Comparison of ENCODE assay signal across 9 cellular contexts in the genomic region with DNA sequence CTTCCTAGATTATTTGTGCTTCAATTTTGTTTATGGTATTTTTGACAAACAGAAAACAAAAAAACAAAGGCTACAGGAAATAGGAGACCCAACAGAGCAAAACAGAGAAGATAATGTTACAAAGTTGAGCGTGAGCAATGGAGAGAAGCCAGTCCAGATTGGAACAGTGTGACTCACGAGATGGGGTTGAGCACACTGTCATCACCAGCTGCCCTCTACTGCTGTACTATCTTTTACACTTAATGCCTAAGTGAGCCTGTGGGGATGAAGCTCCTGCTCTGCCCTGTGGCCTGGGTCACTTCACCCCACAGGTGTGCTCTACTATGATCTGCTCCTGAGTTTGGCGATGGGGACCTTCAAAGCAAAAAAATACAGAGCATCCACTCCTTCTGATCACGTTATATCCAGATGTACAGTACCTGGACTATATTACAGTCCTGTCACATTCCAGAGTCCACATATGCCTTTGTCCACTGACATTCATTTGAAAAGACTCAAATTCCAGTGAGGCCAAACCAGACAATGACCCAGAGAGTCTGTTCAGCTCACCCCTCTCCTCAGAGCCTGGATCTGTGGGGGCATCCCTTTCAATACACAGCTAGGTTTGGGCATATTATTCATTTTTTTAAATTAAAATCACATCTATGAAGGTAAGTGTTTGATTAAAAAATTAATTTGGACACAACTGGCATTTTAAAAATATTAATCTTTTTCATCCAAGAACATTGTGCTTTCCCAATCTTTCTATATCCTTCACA. TPM values are rescaled to one million over a fixed set of nuclear protein-coding genes. Genes with fewer than 3 reads are reported as not detected.
A peak's percentile ranks its signal among the peaks of the same experiment; 100 is the strongest.
DNase-seq lines count a peak whose midpoint lies in the region; ATAC-seq and TF ChIP-seq lines count a peak whose summit lies in the region.
"Had no signal": no experiment of that assay in that cellular context is flagged by ENCODE, and none has a peak within 500 bp of the region (broad histone marks: within the 10 kb centered on the region; RNA-seq: fewer than 3 reads in every experiment).

No MANE protein-coding gene starts in this region.

- H3K4me3 ChIP-seq in NB4 (ENCODE audit: low read depth, low read length) (no peak overlapping the region), mammary epithelial cell (replicated peaks in 1 of 3; ENCODE audit: insufficient read depth in 1 of 3, low read depth in 2 of 3, low read length in 3 of 3) (no peak overlapping the region), mesenchymal stem cell (ENCODE audit: insufficient read depth in 1 of 2, low read depth in 1 of 2, low read length in 2 of 2) (peak overlapping the region in 1 of 2 experiments; percentile 37)

- no peak overlapping the region for H3K18ac ChIP-seq in mesenchymal stem cell (ENCODE audit: low read depth in 1 of 2, low read length in 2 of 2)

- H4K20me1 ChIP-seq in mammary epithelial cell (ENCODE audit: insufficient read depth, low read length): no peaks in the 10 kb centered on the region

- DNase-seq in Caki2 (ENCODE audit: low read depth): peak; percentile 48
- peak; percentile 22 for DNase-seq in NB4 (ENCODE audit: low read depth)
- DNase-seq in mammary epithelial cell: peak; percentile 54
- DNase-seq in mesenchymal stem cell: peak; percentile 85
- DNase-seq: NCI-H774 had no signal

- BruUV-seq in mammary epithelial cell (replicated peaks; lab: Mats Ljungman, UMichigan): no TSS peak

- TF ChIP-seq CTCF in NB4 (IDR thresholded peaks at IDR 0.05; ENCODE audit: low read depth, low read length): no peak
- no peak for TF ChIP-seq CTCF in mammary epithelial cell (conservative IDR thresholded peaks at IDR 0.05 in 1 of 2, IDR thresholded peaks at IDR 0.05 in 1 of 2; ENCODE audit: extremely low read depth in 1 of 2, insufficient read depth in 1 of 2, low read depth in 1 of 2, low read length in 2 of 2)

- H4K8ac ChIP-seq in mesenchymal stem cell (ENCODE audit: low read length): no peak overlapping the region

- ATAC-seq in HG02763 (IDR thresholded peaks at IDR 0.05; ENCODE audit: unreplicated experiment): no peak
- ATAC-seq in HG02870 (IDR thresholded peaks at IDR 0.05; ENCODE audit: unreplicated experiment): no peak
- no peak for ATAC-seq in HG02571 (IDR thresholded peaks at IDR 0.05; ENCODE audit: unreplicated experiment)
- no peak for ATAC-seq in HG03354 (IDR thresholded peaks at IDR 0.05; ENCODE audit: poor library complexity, severe bottlenecking, unreplicated experiment)

- H3K4me1 ChIP-seq in mammary epithelial cell (ENCODE audit: insufficient read depth, low read length): peaks cover 24% of the 10 kb centered on the region
- H3K4me1 ChIP-seq in mesenchymal stem cell (ENCODE audit: control insufficient read depth, insufficient read depth, low read depth, low read length): peaks cover 4% of the 10 kb centered on the region

- CTCF ChIA-PET in mammary epithelial cell (lab: Charles Lee; ENCODE audit: low non-redundant PET): no interaction called here

- peaks cover 10% of the 10 kb centered on the region for H3K79me1 ChIP-seq in mesenchymal stem cell (replicated peaks; ENCODE audit: low read length, poor library complexity, severe bottlenecking)

- intact Hi-C loops in mammary epithelial cell (cut with micrococcal nuclease): no loop called here

- H3K23ac ChIP-seq in mesenchymal stem cell (ENCODE audit: low read length in 2 of 2): no peak overlapping the region

- no peak overlapping the region for H2BK120ac ChIP-seq in mesenchymal stem cell (ENCODE audit: low read depth, low read length)

- peak overlapping the region in 1 of 2 experiments; percentile 8 for H2BK12ac ChIP-seq in mesenchymal stem cell (ENCODE audit: low read length in 2 of 2)

- H3K27me3 ChIP-seq in mammary epithelial cell (ENCODE audit: insufficient read depth, low read length) (no peaks in the 10 kb centered on the region), mesenchymal stem cell (ENCODE audit: control insufficient read depth in 1 of 2, insufficient read depth in 1 of 2, low read length in 2 of 2) (no peaks in the 10 kb centered on the region)

- H3K27ac ChIP-seq in mammary epithelial cell (ENCODE audit: insufficient read depth, low read depth, low read length) (no peak overlapping the region), mesenchymal stem cell (ENCODE audit: low read length, poor library complexity, severe bottlenecking) (peak overlapping the region; percentile 6)

- H3K9me3 ChIP-seq in mammary epithelial cell (replicated peaks; ENCODE audit: insufficient read depth, low read length) (no peaks in the 10 kb centered on the region), mesenchymal stem cell (ENCODE audit: control insufficient read depth, low read length) (no peaks in the 10 kb centered on the region)

- H3K9ac ChIP-seq in mammary epithelial cell (ENCODE audit: insufficient read depth, low read length) (no peak overlapping the region), mesenchymal stem cell (ENCODE audit: low read length) (peak overlapping the region; percentile 76)

- no peak for TF ChIP-seq POLR2A in NB4 (IDR thresholded peaks at IDR 0.05; ENCODE audit: extremely low read depth, insufficient read length)

- H4K91ac ChIP-seq in mesenchymal stem cell (ENCODE audit: low read length): no peak overlapping the region

- no peak overlapping the region for H2BK5ac ChIP-seq in mesenchymal stem cell (ENCODE audit: low read depth, low read length, poor library complexity, severe bottlenecking)

- in situ Hi-C loops in Caki2 (cut with HindIII; ENCODE audit: low pct_unique_long_range_greater_than_20kb, low sequenced_read_pairs) (no loop called here), mammary epithelial cell (cut with MboI; ENCODE audit: low sequenced_read_pairs in 2 of 2) (no loop called here)

- dilution Hi-C loops in mammary epithelial cell (cut with HindIII; ENCODE audit: low sequenced_read_pairs): no loop called here

- H3K14ac ChIP-seq in mesenchymal stem cell (ENCODE audit: low read length in 2 of 2): no peak overlapping the region

- WGBS in mammary epithelial cell (ENCODE audit: low coverage, missing lambda C conversion rate): 80% methylated on average over 4 of the region's 4 CpGs
- WGBS in mesenchymal stem cell: 36% methylated on average over 4 of the region's 4 CpGs

- peaks cover 63% of the 10 kb centered on the region for H3K79me2 ChIP-seq in mammary epithelial cell (ENCODE audit: insufficient read depth, low read length)

- H2BK15ac ChIP-seq in mesenchymal stem cell (ENCODE audit: low read depth, poor library complexity, severe bottlenecking): no peak overlapping the region

- H3K4ac ChIP-seq in mesenchymal stem cell (ENCODE audit: low read depth in 1 of 2, low read length in 2 of 2): no peak overlapping the region

- peaks cover 8% of the 10 kb centered on the region for H3K36me3 ChIP-seq in mammary epithelial cell (ENCODE audit: insufficient read depth, low read length)
- peaks cover 1 to 12% of the 10 kb centered on the region in 2 experiments for H3K36me3 ChIP-seq in mesenchymal stem cell (ENCODE audit: control insufficient read depth in 1 of 2, insufficient read depth in 2 of 2, low read depth in 1 of 2, low read length in 2 of 2)

- H3K4me2 ChIP-seq in mammary epithelial cell (ENCODE audit: insufficient read depth, low read depth, low read length) (no peak overlapping the region), mesenchymal stem cell (ENCODE audit: low read length, poor library complexity, severe bottlenecking) (no peak overlapping the region)

- H2AFZ ChIP-seq in mammary epithelial cell (ENCODE audit: low read depth, low read length) (no peak overlapping the region), mesenchymal stem cell (ENCODE audit: low read depth, low read length) (no peak overlapping the region)

- H2AK5ac ChIP-seq in mesenchymal stem cell (ENCODE audit: low read length, severe bottlenecking): no peak overlapping the region

RNA-seq across cellular contexts. Expression of a gene that starts 4.4 kb away (rescaled TPM):
- total RNA-seq in Caki2 (2014; rRNA removed; shearing (Covaris generic); ENCODE audit: low replicate concordance): 6.6 and 11.3 TPM in 2 replicates
- total RNA-seq in mammary epithelial cell: 10 to 100 TPM; 21.5 to 40.7 TPM
- polyA plus RNA-seq in mammary epithelial cell: 6.3 TPM
- polyA minus RNA-seq in mammary epithelial cell: 71.3 TPM
- 23.3 TPM for polyA plus RNA-seq in mesenchymal stem cell (2013, experiment 1 of 2)
- 23.0 TPM for polyA plus RNA-seq in mesenchymal stem cell (2013, experiment 2 of 2)

Comparison
In these comparisons a context has a peak if more than half of its experiments do, and no peak if none do; other contexts are left out.
1. DNase-seq: peak in every context shown above with its lines; median percentile 85 in mesenchymal stem cell; 54 in mammary epithelial cell; 48 in Caki2; 22 in NB4.